13 cellular contexts compared by ENCODE assay signal in the genomic region with DNA sequence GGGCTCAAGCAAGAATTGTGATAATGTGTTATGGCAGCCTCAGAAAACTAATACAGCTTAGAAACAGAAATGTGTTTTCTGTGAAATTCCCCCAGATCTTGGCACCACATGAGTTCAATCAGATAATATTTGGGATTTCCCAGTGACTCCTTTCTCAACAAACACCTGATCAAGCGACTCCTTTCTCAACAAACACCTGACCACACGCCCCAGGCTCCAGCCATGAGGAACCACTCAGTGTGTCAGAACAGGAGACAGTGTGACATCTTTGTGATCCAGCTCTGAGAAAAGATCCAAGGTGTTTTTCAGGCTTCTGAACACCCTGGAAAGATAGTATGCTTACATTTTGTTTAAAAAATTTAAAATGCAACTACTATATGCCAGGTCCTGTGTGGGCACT. TPM values are rescaled to one million over a fixed set of nuclear protein-coding genes. Genes with fewer than 3 reads are reported as not detected.
DNase-seq lines count a peak whose midpoint lies in the region; ATAC-seq and TF ChIP-seq lines count a peak whose summit lies in the region.
"Had no signal": no experiment of that assay in that cellular context is flagged by ENCODE, and none has a peak within 500 bp of the region (broad histone marks: within the 10 kb centered on the region; RNA-seq: fewer than 3 reads in every experiment).

No MANE protein-coding gene starts in this region.

- no peaks in the 10 kb centered on the region for H3K9me3 ChIP-seq in mammary epithelial cell (replicated peaks; ENCODE audit: insufficient read depth, low read length)
- H3K9me3 ChIP-seq: SJSA1 had no signal

- H3K4me2 ChIP-seq in mammary epithelial cell (ENCODE audit: insufficient read depth, low read depth, low read length) = no peak overlapping the region

- H3K27ac Mint-ChIP-seq in Calu3 (ENCODE audit: unreplicated experiment) = peak overlapping the region; percentile 92
- no peak overlapping the region for H3K27ac Mint-ChIP-seq in neural crest cell (ENCODE audit: unreplicated experiment)
- no peak overlapping the region for H3K27ac Mint-ChIP-seq in activated CD8-positive, alpha-beta T cell treated with anti-CD3 and anti-CD28 coated beads, Interleukin-2, amount 10 ng/mL, durations not matched to agents 7 days and 5 days

- in situ Hi-C loops in GM13977 (cut with MboI; ENCODE audit: low pct_unique_long_range_greater_than_20kb, low sequenced_read_pairs, unreplicated experiment) = no loop called here
- in situ Hi-C loops in mammary epithelial cell (cut with MboI; ENCODE audit: low sequenced_read_pairs in 2 of 2) = loop anchor here in 1 of 2 donors (10.0 kb wide), 1 partner anchor 52 kb away; no protein-coding TSS in a partner anchor

- H3K27me3 Mint-ChIP-seq in Calu3 (ENCODE audit: unreplicated experiment) (no peaks in the 10 kb centered on the region), neural crest cell (ENCODE audit: low read depth) (no peaks in the 10 kb centered on the region)
- peaks cover 5% of the 10 kb centered on the region for H3K27me3 Mint-ChIP-seq in activated CD8-positive, alpha-beta T cell treated with anti-CD3 and anti-CD28 coated beads, Interleukin-2, amount 10 ng/mL, durations not matched to agents 7 days and 5 days (ENCODE audit: low read depth)

- no peak overlapping the region for H2AFZ ChIP-seq in mammary epithelial cell (ENCODE audit: low read depth, low read length)

- DNase-seq in Calu3 (no peak), GM13977 (ENCODE audit: low spot score) (peak; percentile 30), mammary epithelial cell (peak; percentile 82), neural crest cell (ENCODE audit: low read depth, low spot score) (no peak), HUDEP-2 (lab: John Stamatoyannopoulos, UW; ENCODE audit: unreplicated experiment in 76 of 76) (no peak)
- DNase-seq in activated CD8-positive, alpha-beta T cell treated with anti-CD3 and anti-CD28 coated beads, Interleukin-2, amount 10 ng/mL, durations not matched to agents 7 days and 5 days = no peak
- DNase-seq: activated T-cell treated with anti-CD3 and anti-CD28 coated beads for 4 hours, anterior cingulate cortex, Kasumi-1, NCI-H2081, substantia nigra had no signal

- no peaks in the 10 kb centered on the region for H3K36me3 ChIP-seq in mammary epithelial cell (ENCODE audit: insufficient read depth, low read length)
- H3K36me3 ChIP-seq: SJSA1 had no signal

- dilution Hi-C loops in mammary epithelial cell (cut with HindIII; ENCODE audit: low sequenced_read_pairs) = no loop called here

- intact Hi-C loops in Calu3 (cut with micrococcal nuclease; ENCODE audit: unreplicated experiment) (no loop called here), mammary epithelial cell (cut with micrococcal nuclease) (loop anchor here (1.0 kb wide), 1 partner anchor 10 kb away; no protein-coding TSS in a partner anchor)

- CTCF ChIA-PET in Calu3 (lab: Charles Lee) (interaction anchor here (1.3 kb wide), 1 partner anchor 27 kb away, joined by 3 read pairs; no protein-coding TSS in a partner anchor), mammary epithelial cell (lab: Charles Lee; ENCODE audit: low non-redundant PET) (interaction anchor here (0.7 kb wide), 1 partner anchor 288 kb away, joined by 4 read pairs; no protein-coding TSS in a partner anchor)
- CTCF ChIA-PET in activated CD8-positive, alpha-beta T cell treated with anti-CD3 and anti-CD28 coated beads, Interleukin-2, amount 10 ng/mL, durations not matched to agents 7 days and 5 days (lab: Charles Lee) = interaction anchor here (2.0 to 6.2 kb wide), 2 partner anchors 11 to 339 kb away, joined by 6 to 57 read pairs; no protein-coding TSS in a partner anchor

- H3K9ac ChIP-seq in mammary epithelial cell (ENCODE audit: insufficient read depth, low read length) = no peak overlapping the region

- peak overlapping the region; percentile 87 for H3K27ac ChIP-seq in mammary epithelial cell (ENCODE audit: insufficient read depth, low read depth, low read length)
- H3K27ac ChIP-seq: SJSA1 had no signal

- peaks cover 27% of the 10 kb centered on the region for H3K4me1 ChIP-seq in mammary epithelial cell (ENCODE audit: insufficient read depth, low read length)

- TF ChIP-seq CTCF in Calu3 (IDR thresholded peaks at IDR 0.05; ENCODE audit: unreplicated experiment) (no peak), GM13977 (IDR thresholded peaks at IDR 0.05; ENCODE audit: extremely low read depth, insufficient read depth, missing control alignments) (no peak), mammary epithelial cell (conservative IDR thresholded peaks at IDR 0.05 in 1 of 2, IDR thresholded peaks at IDR 0.05 in 1 of 2; ENCODE audit: extremely low read depth in 1 of 2, insufficient read depth in 1 of 2, low read depth in 1 of 2, low read length in 2 of 2) (no peak), neural crest cell (conservative IDR thresholded peaks at IDR 0.05) (no peak)

- no peak for ATAC-seq in HG03354 (IDR thresholded peaks at IDR 0.05; ENCODE audit: poor library complexity, severe bottlenecking, unreplicated experiment)
- no peak for ATAC-seq in activated CD8-positive, alpha-beta T cell treated with anti-CD3 and anti-CD28 coated beads, Interleukin-2, amount 10 ng/mL, durations not matched to agents 7 days and 5 days

- no TSS peak for BruUV-seq in Calu3 (replicated peaks; lab: Mats Ljungman, UMichigan)
- no TSS peak for BruUV-seq in mammary epithelial cell (replicated peaks; lab: Mats Ljungman, UMichigan)

- no peak overlapping the region for H3K4me3 ChIP-seq in mammary epithelial cell (replicated peaks in 1 of 3; ENCODE audit: insufficient read depth in 1 of 3, low read depth in 2 of 3, low read length in 3 of 3)
- H3K4me3 ChIP-seq: SJSA1 had no signal

- WGBS in mammary epithelial cell (ENCODE audit: low coverage, missing lambda C conversion rate) = 68% methylated on average over 2 of the region's 2 CpGs

- H3K27me3 ChIP-seq in mammary epithelial cell (ENCODE audit: insufficient read depth, low read length) = no peaks in the 10 kb centered on the region
- H3K27me3 ChIP-seq: SJSA1 had no signal

- H3K4me1 Mint-ChIP-seq in Calu3 (ENCODE audit: low read depth, unreplicated experiment) = peaks cover 12% of the 10 kb centered on the region
- peaks cover 19% of the 10 kb centered on the region for H3K4me1 Mint-ChIP-seq in neural crest cell
- peaks cover 6% of the 10 kb centered on the region for H3K4me1 Mint-ChIP-seq in activated CD8-positive, alpha-beta T cell treated with anti-CD3 and anti-CD28 coated beads, Interleukin-2, amount 10 ng/mL, durations not matched to agents 7 days and 5 days (ENCODE audit: low read depth)

- H3K36me3 Mint-ChIP-seq in Calu3 (ENCODE audit: insufficient read depth, unreplicated experiment) (no peaks in the 10 kb centered on the region), neural crest cell (ENCODE audit: low read depth) (no peaks in the 10 kb centered on the region)
- no peaks in the 10 kb centered on the region for H3K36me3 Mint-ChIP-seq in activated CD8-positive, alpha-beta T cell treated with anti-CD3 and anti-CD28 coated beads, Interleukin-2, amount 10 ng/mL, durations not matched to agents 7 days and 5 days (ENCODE audit: low read depth)

- POLR2A ChIA-PET in activated CD8-positive, alpha-beta T cell treated with anti-CD3 and anti-CD28 coated beads, Interleukin-2, amount 10 ng/mL, durations not matched to agents 7 days and 5 days (lab: Charles Lee) = no interaction called here

- no peaks in the 10 kb centered on the region for H4K20me1 ChIP-seq in mammary epithelial cell (ENCODE audit: insufficient read depth, low read length)

- H3K9me3 Mint-ChIP-seq in Calu3 (ENCODE audit: low read depth, unreplicated experiment) (no peaks in the 10 kb centered on the region), neural crest cell (no peaks in the 10 kb centered on the region)
- H3K9me3 Mint-ChIP-seq in activated CD8-positive, alpha-beta T cell treated with anti-CD3 and anti-CD28 coated beads, Interleukin-2, amount 10 ng/mL, durations not matched to agents 7 days and 5 days (ENCODE audit: insufficient read depth) = no peaks in the 10 kb centered on the region

- H3K4me3 Mint-ChIP-seq in Calu3 (ENCODE audit: low read depth, unreplicated experiment) (no peak overlapping the region), neural crest cell (peak overlapping the region; percentile 98)
- no peak overlapping the region for H3K4me3 Mint-ChIP-seq in activated CD8-positive, alpha-beta T cell treated with anti-CD3 and anti-CD28 coated beads, Interleukin-2, amount 10 ng/mL, durations not matched to agents 7 days and 5 days

- H3K79me2 ChIP-seq in mammary epithelial cell (ENCODE audit: insufficient read depth, low read length) = peaks cover 25% of the 10 kb centered on the region

RNA-seq across cellular contexts. Expression of a gene that starts 1.9 kb away (rescaled TPM):
- total RNA-seq in Calu3 (2022) (18.5 and 26.6 TPM in 2 replicates), mammary epithelial cell (10 to 100 TPM; 17.5 to 20.4 TPM), neural crest cell (24.1 and 29.0 TPM in 2 replicates)
- 6.9 TPM for polyA plus RNA-seq in mammary epithelial cell
- 18.1 TPM for polyA minus RNA-seq in mammary epithelial cell
- 10 to 100 TPM; 19.8 to 21.1 TPM for total RNA-seq in activated CD8-positive, alpha-beta T cell treated with anti-CD3 and anti-CD28 coated beads, Interleukin-2, amount 10 ng/mL, durations not matched to agents 7 days and 5 days

RNA-seq across cellular contexts. Expression of a gene that starts 44.5 kb away (rescaled TPM):
- 3.9 and 7.5 TPM in 2 replicates for total RNA-seq in Calu3 (2022)
- 1 to 10 TPM; 2.0 to 2.6 TPM for total RNA-seq in mammary epithelial cell
- 2.4 TPM for polyA plus RNA-seq in mammary epithelial cell
- 0.72 TPM for polyA minus RNA-seq in mammary epithelial cell
- 0.93 and 1.1 TPM in 2 replicates for total RNA-seq in neural crest cell
- under 1 TPM; 0.37 to 0.76 TPM for total RNA-seq in activated CD8-positive, alpha-beta T cell treated with anti-CD3 and anti-CD28 coated beads, Interleukin-2, amount 10 ng/mL, durations not matched to agents 7 days and 5 days
- total RNA-seq: SJSA1 had no signal

Comparison
In these comparisons a context has a peak if more than half of its experiments do, and no peak if none do; other contexts are left out.
1. DNase-seq: peak in GM13977 (single experiment) and mammary epithelial cell (single experiment); none in Calu3 (single experiment), neural crest cell (single experiment), activated CD8-positive, alpha-beta T cell treated with anti-CD3 and anti-CD28 coated beads, Interleukin-2, amount 10 ng/mL, durations not matched to agents 7 days and 5 days (single experiment) and HUDEP-2 (0 of 76).